In the genomic region with DNA sequence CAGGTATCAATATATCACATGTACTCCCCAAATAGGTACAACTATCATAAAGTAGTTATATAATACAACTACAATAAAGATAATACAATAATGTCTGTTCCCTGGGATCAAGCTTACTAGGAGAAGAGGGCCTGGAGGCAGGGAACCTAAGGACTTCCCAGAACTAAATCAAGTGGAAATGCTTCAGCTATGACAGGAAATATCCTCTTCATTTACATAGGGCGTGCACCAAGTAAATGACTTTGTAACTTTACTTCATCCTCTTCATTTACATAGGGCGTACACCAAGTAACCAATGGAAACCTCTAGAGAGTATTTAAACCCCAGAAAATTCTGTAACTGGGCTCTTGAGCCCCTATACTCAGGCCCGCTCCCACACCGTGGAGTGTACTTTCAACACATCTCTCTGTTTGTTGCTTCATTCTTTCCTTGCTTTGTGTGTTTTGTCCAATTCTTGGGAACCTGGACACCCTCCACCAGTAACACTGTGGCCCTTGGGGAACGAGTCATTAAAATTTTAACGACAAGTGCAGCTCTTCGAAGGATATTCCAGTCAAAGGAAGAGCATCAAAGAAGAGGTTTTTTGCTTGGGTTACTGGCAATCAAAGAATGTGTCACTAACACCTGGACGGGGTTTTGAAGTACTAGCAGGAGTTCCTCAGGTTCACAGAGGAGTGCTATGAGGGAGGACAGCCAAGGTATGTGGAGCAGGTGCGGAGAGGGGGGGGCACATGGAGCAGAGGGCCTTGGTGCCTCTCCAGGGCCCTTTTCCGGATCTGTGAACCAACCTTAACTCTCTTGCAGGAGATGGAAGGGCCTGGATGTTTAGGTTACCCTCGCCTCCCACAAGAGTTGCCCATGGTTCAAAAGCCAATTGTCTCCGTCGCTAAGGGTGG, we compare ENCODE assay signal across 25 cellular contexts.
"Had no signal": no experiment of that assay in that cellular context is flagged by ENCODE, and none has a peak within 500 bp of the region (broad histone marks: within the 10 kb centered on the region; RNA-seq: fewer than 3 reads in every experiment).

No MANE protein-coding gene starts in this region.

- H3K27me3 Mint-ChIP-seq: memory B cell had no signal

- H3K4me3 Mint-ChIP-seq: memory B cell; naive thymus-derived CD4-positive, alpha-beta T cell; natural killer cell treated with Interleukin-12 subunit alpha and Interleukin-12 subunit beta and Interleukin-15 and Interleukin-18, amount 100 ng/mL, for 72 hours; stimulated activated naive B cell treated with anti-CD40 and anti-IgM and Interleukin-4, amounts not matched to agents 10 μg/mL and 1 μg/mL and 100 μg/mL, for 72 hours had no signal

- H3K27ac ChIP-seq: heart right ventricle, hepatocyte, neutrophil, parathyroid adenoma, right atrium auricular region, right lobe of liver, stomach, testis, thyroid gland, transverse colon, uterus had no signal

- H3K4me3 ChIP-seq: heart right ventricle, hepatocyte, mucosa of descending colon, right atrium auricular region, right lobe of liver, stomach, testis, thyroid gland, transverse colon, uterus had no signal

- H3K4me1 ChIP-seq: heart right ventricle, parathyroid adenoma, right atrium auricular region, right lobe of liver, stomach, thyroid gland, transverse colon, uterus had no signal

- DNase-seq: heart right ventricle; islet precursor cell; left ventricle myocardium superior; mucosa of descending colon; naive thymus-derived CD4-positive, alpha-beta T cell; occipital lobe; right lobe of liver; stimulated activated CD4-positive, alpha-beta T cell treated with anti-CD3 and anti-CD28 coated beads, Interleukin-12 subunit alpha, Interleukin-12 subunit beta, amount 100 ng/mL, for 4 hours; stimulated activated CD4-positive, alpha-beta T cell treated with anti-CD3 and anti-CD28 coated beads, Interleukin-15, amount 100 ng/mL, for 24 hours; stimulated activated CD4-positive, alpha-beta T cell treated with anti-CD3 and anti-CD28 coated beads, Interleukin-2, amount 100 ng/mL, for 24 hours; stimulated activated CD4-positive, alpha-beta T cell treated with anti-CD3 and anti-CD28 coated beads, Interleukin-4, amount 100 ng/mL, for 1 hour; stimulated activated naive B cell treated with anti-CD40 and anti-IgM and Interleukin-4, amounts not matched to agents 10 μg/mL and 1 μg/mL and 100 μg/mL, for 72 hours; stimulated activated naive CD8-positive, alpha-beta T cell treated with anti-CD3 and anti-CD28 coated beads, Interleukin-15, Interleukin-2, amounts not matched to agents 100 U/mL and 50 U/mL, for 24 hours; stomach; testis; thyroid gland; transverse colon; uterus had no signal

- H2AFZ ChIP-seq: hepatocyte, parathyroid adenoma had no signal

- H3K4me2 ChIP-seq: hepatocyte had no signal

- H3K9ac ChIP-seq: parathyroid adenoma had no signal

- H3K79me2 ChIP-seq: hepatocyte, parathyroid adenoma had no signal

- H3K9me3 Mint-ChIP-seq: memory B cell; natural killer cell treated with Interleukin-12 subunit alpha and Interleukin-12 subunit beta and Interleukin-15 and Interleukin-18, amount 100 ng/mL, for 72 hours; stimulated activated naive B cell treated with anti-CD40 and anti-IgM and Interleukin-4, amounts not matched to agents 10 μg/mL and 1 μg/mL and 100 μg/mL, for 72 hours had no signal

- H3K36me3 Mint-ChIP-seq: memory B cell; naive thymus-derived CD4-positive, alpha-beta T cell; natural killer cell treated with Interleukin-12 subunit alpha and Interleukin-12 subunit beta and Interleukin-15 and Interleukin-18, amount 100 ng/mL, for 72 hours; stimulated activated naive B cell treated with anti-CD40 and anti-IgM and Interleukin-4, amounts not matched to agents 10 μg/mL and 1 μg/mL and 100 μg/mL, for 72 hours had no signal

- H3K36me3 ChIP-seq: heart right ventricle, neutrophil, right atrium auricular region, right lobe of liver, stomach, thyroid gland, transverse colon, uterus had no signal

- H3K9me3 ChIP-seq: heart right ventricle, mucosa of descending colon, neutrophil, right atrium auricular region, right lobe of liver, stomach, testis, thyroid gland, transverse colon, uterus had no signal

- H3K27me3 ChIP-seq: heart right ventricle, hepatocyte, right atrium auricular region, right lobe of liver, stomach, testis, thyroid gland, uterus had no signal

- ATAC-seq: heart right ventricle; left ventricle myocardium superior; mucosa of descending colon; naive thymus-derived CD4-positive, alpha-beta T cell; natural killer cell treated with Interleukin-12 subunit alpha and Interleukin-12 subunit beta and Interleukin-15 and Interleukin-18, amount 100 ng/mL, for 72 hours; right lobe of liver; stimulated activated naive B cell treated with anti-CD40 and anti-IgM and Interleukin-4, amounts not matched to agents 10 μg/mL and 1 μg/mL and 100 μg/mL, for 72 hours; stimulated activated naive CD8-positive, alpha-beta T cell treated with anti-CD3 and anti-CD28 coated beads, Interleukin-15, Interleukin-2, amounts not matched to agents 100 U/mL and 50 U/mL, for 24 hours had no signal

- H3K27ac Mint-ChIP-seq: memory B cell; naive thymus-derived CD4-positive, alpha-beta T cell; natural killer cell treated with Interleukin-12 subunit alpha and Interleukin-12 subunit beta and Interleukin-15 and Interleukin-18, amount 100 ng/mL, for 72 hours; progenitor cell of endocrine pancreas; stimulated activated naive B cell treated with anti-CD40 and anti-IgM and Interleukin-4, amounts not matched to agents 10 μg/mL and 1 μg/mL and 100 μg/mL, for 72 hours had no signal
